Comparison of ENCODE assay signal across 29 cellular contexts in genomic region chr1:43021547-43022474, GRCh38.
DNase-seq lines count a peak whose midpoint lies in the region; ATAC-seq, FAIRE-seq and TF ChIP-seq lines count a peak whose summit lies in the region.
"Had no signal": no experiment of that assay in that cellular context is flagged by ENCODE, and none has a peak within 500 bp of the region (broad histone marks: within the 10 kb centered on the region; RNA-seq: fewer than 3 reads in every experiment).

No MANE protein-coding gene starts in this region.

- WGBS in lower leg skin, 2 donors, result 52 to 61% methylated on average over 14 of the region's 14 CpGs
- 91 to 92% methylated on average over 14 of the region's 14 CpGs for WGBS in tibial nerve, 2 donors

- peak; percentile 99 for FAIRE-seq in bronchial epithelial cell (lab: Jason Lieb, UNC)
- no peak for FAIRE-seq in urothelium cell line (lab: Jason Lieb, UNC)
- FAIRE-seq: A549, GM12892, islet of Langerhans had no signal

- peak; percentile 73 for ATAC-seq in PC-3
- no peak for ATAC-seq in activated CD8-positive, alpha-beta T cell treated with anti-CD3 and anti-CD28 coated beads, Interleukin-2, amount 10 ng/mL, durations not matched to agents 7 days and 5 days
- ATAC-seq: A549; activated CD8-positive, alpha-beta T cell treated with anti-CD3 and anti-CD28 coated beads for 36 hours; stimulated activated naive CD8-positive, alpha-beta T cell treated with anti-CD3 and anti-CD28 coated beads, Interleukin-15, amount 100 ng/mL, for 72 hours had no signal

- no peaks in the 10 kb centered on the region for H3K9me3 Mint-ChIP-seq in activated CD8-positive, alpha-beta T cell treated with anti-CD3 and anti-CD28 coated beads, Interleukin-2, amount 10 ng/mL, durations not matched to agents 7 days and 5 days (ENCODE audit: insufficient read depth)
- H3K9me3 Mint-ChIP-seq: activated CD8-positive, alpha-beta T cell treated with anti-CD3 and anti-CD28 coated beads for 36 hours; dendritic cell treated with granulocyte-macrophage colony-stimulating factor and Interleukin-4, amounts not matched to agents 40 ng/mL and 50 ng/mL, for 4 days; stimulated activated naive CD8-positive, alpha-beta T cell treated with anti-CD3 and anti-CD28 coated beads, Interleukin-15, amount 100 ng/mL, for 72 hours had no signal

- DNase-seq in Daoy (ENCODE audit: low read depth), result peak; percentile 20
- DNase-seq in PC-3, result peak; percentile 56
- DNase-seq in bronchial epithelial cell (ENCODE audit: low read depth), result peak; percentile 99
- DNase-seq in lower leg skin (ENCODE audit: low spot score in 2 of 2), result peak; percentile 87 to 95
- DNase-seq in urothelium cell line (ENCODE audit: low spot score), result no peak
- no peak for DNase-seq in tibial nerve (ENCODE audit: low spot score in 2 of 2)
- DNase-seq in effector CD8-positive, alpha-beta T cell (lab: John Stamatoyannopoulos, UW), result no peak
- no peak for DNase-seq in activated CD8-positive, alpha-beta T cell treated with anti-CD3 and anti-CD28 coated beads, Interleukin-2, amount 10 ng/mL, durations not matched to agents 7 days and 5 days
- DNase-seq: activated CD8-positive, alpha-beta T cell treated with anti-CD3 and anti-CD28 coated beads for 36 hours; activated naive CD4-positive, alpha-beta T cell treated with Interleukin-2 at 50 U/mL for 16 hours; activated T-cell treated with anti-CD3 and anti-CD28 coated beads, Interleukin-2, amount 50 U/mL, for 1 hour; amniotic stem cell; DMS79 treated with DMSO at 0.1 percent for 48 hours; foreskin fibroblast; GM23248; hypothalamus; MM.1S; NCI-H1436; NCI-H526; SHP77; stimulated activated CD4-positive, alpha-beta T cell treated with anti-CD3 and anti-CD28 coated beads, Interleukin-4, amount 100 ng/mL, for 4 hours; stimulated activated naive CD8-positive, alpha-beta T cell treated with anti-CD3 and anti-CD28 coated beads, Interleukin-15, amount 100 ng/mL, for 72 hours; SW 1271 had no signal

- no peaks in the 10 kb centered on the region for H3K36me3 Mint-ChIP-seq in activated CD8-positive, alpha-beta T cell treated with anti-CD3 and anti-CD28 coated beads, Interleukin-2, amount 10 ng/mL, durations not matched to agents 7 days and 5 days (ENCODE audit: low read depth)

- no peak overlapping the region for H3K27ac Mint-ChIP-seq in activated CD8-positive, alpha-beta T cell treated with anti-CD3 and anti-CD28 coated beads, Interleukin-2, amount 10 ng/mL, durations not matched to agents 7 days and 5 days
- H3K27ac Mint-ChIP-seq: activated CD8-positive, alpha-beta T cell treated with anti-CD3 and anti-CD28 coated beads for 36 hours; dendritic cell treated with granulocyte-macrophage colony-stimulating factor and Interleukin-4, amounts not matched to agents 40 ng/mL and 50 ng/mL, for 4 days had no signal

- CTCF ChIA-PET in PC-3 (lab: Charles Lee), result no interaction called here
- CTCF ChIA-PET in activated CD8-positive, alpha-beta T cell treated with anti-CD3 and anti-CD28 coated beads, Interleukin-2, amount 10 ng/mL, durations not matched to agents 7 days and 5 days (lab: Charles Lee), result interaction anchor here (0.8 kb wide), 1 partner anchor 52 kb away, joined by 3 read pairs; no protein-coding TSS in a partner anchor

- TF ChIP-seq POLR2A in lower leg skin (IDR thresholded peaks at IDR 0.05) (no peak), tibial nerve (IDR thresholded peaks at IDR 0.05) (no peak)

- POLR2A ChIA-PET in PC-3 (lab: Charles Lee; ENCODE audit: unreplicated experiment), result no interaction called here
- POLR2A ChIA-PET in activated CD8-positive, alpha-beta T cell treated with anti-CD3 and anti-CD28 coated beads, Interleukin-2, amount 10 ng/mL, durations not matched to agents 7 days and 5 days (lab: Charles Lee), result no interaction called here

- H4K20me1 ChIP-seq in PC-3 (ENCODE audit: low read length), result no peaks in the 10 kb centered on the region

- H3K9me3 ChIP-seq in PC-3 (ENCODE audit: low read length) (no peaks in the 10 kb centered on the region), tibial nerve (no peaks in the 10 kb centered on the region)
- H3K9me3 ChIP-seq: A549, right atrium auricular region, upper lobe of left lung had no signal

- no peaks in the 10 kb centered on the region for H3K4me1 Mint-ChIP-seq in activated CD8-positive, alpha-beta T cell treated with anti-CD3 and anti-CD28 coated beads, Interleukin-2, amount 10 ng/mL, durations not matched to agents 7 days and 5 days (ENCODE audit: low read depth)
- H3K4me1 Mint-ChIP-seq: stimulated activated naive CD8-positive, alpha-beta T cell treated with anti-CD3 and anti-CD28 coated beads, Interleukin-15, amount 100 ng/mL, for 72 hours had no signal

- H3K27ac ChIP-seq in PC-3 (ENCODE audit: low read length) (peak overlapping the region; percentile 29; the same call in 1 of the 2 replicates), tibial nerve (no peak overlapping the region)
- H3K27ac ChIP-seq: A549, GM23248, right atrium auricular region, upper lobe of left lung had no signal

- no peaks in the 10 kb centered on the region for H3F3A ChIP-seq in PC-3 (ENCODE audit: low read length, unreplicated experiment)

- H3K4me1 ChIP-seq in PC-3 (ENCODE audit: insufficient read depth, low read length) (peaks cover 13% of the 10 kb centered on the region), tibial nerve (no peaks in the 10 kb centered on the region)
- H3K4me1 ChIP-seq: A549, right atrium auricular region, upper lobe of left lung had no signal

- peak overlapping the region; percentile 48 for H3K4me2 ChIP-seq in PC-3 (ENCODE audit: low read length)
- H3K4me2 ChIP-seq: A549 had no signal

- TF ChIP-seq CTCF in PC-3 (conservative IDR thresholded peaks at IDR 0.05; ENCODE audit: low read depth, low read length), result no peak
- TF ChIP-seq CTCF in bronchial epithelial cell (IDR thresholded peaks at IDR 0.05; ENCODE audit: insufficient read depth, low read length, severe bottlenecking), result no peak
- TF ChIP-seq CTCF in lower leg skin (IDR thresholded peaks at IDR 0.05), result no peak
- no peak for TF ChIP-seq CTCF in tibial nerve (IDR thresholded peaks at IDR 0.05)

- H3K4me3 Mint-ChIP-seq in activated CD8-positive, alpha-beta T cell treated with anti-CD3 and anti-CD28 coated beads, Interleukin-2, amount 10 ng/mL, durations not matched to agents 7 days and 5 days, result no peak overlapping the region
- H3K4me3 Mint-ChIP-seq: activated CD8-positive, alpha-beta T cell treated with anti-CD3 and anti-CD28 coated beads for 36 hours; dendritic cell treated with granulocyte-macrophage colony-stimulating factor and Interleukin-4, amounts not matched to agents 40 ng/mL and 50 ng/mL, for 4 days; stimulated activated naive CD8-positive, alpha-beta T cell treated with anti-CD3 and anti-CD28 coated beads, Interleukin-15, amount 100 ng/mL, for 72 hours had no signal

- H3K9me2 ChIP-seq in PC-3 (replicated peaks; ENCODE audit: low read length), result no peaks in the 10 kb centered on the region

- H2AFZ ChIP-seq in PC-3 (ENCODE audit: low read length), result peak overlapping the region; percentile 69
- H2AFZ ChIP-seq: GM23248 had no signal

- H3K4me3 ChIP-seq in PC-3 (ENCODE audit: low read length) (no peak overlapping the region), bronchial epithelial cell (ENCODE audit: low read depth, low read length) (no peak overlapping the region), lower leg skin (ENCODE audit: low read depth, poor library complexity, severe bottlenecking) (no peak overlapping the region), tibial nerve (no peak overlapping the region)
- H3K4me3 ChIP-seq: A549, GM23248, right atrium auricular region, upper lobe of left lung had no signal

- H3K27me3 Mint-ChIP-seq in activated CD8-positive, alpha-beta T cell treated with anti-CD3 and anti-CD28 coated beads, Interleukin-2, amount 10 ng/mL, durations not matched to agents 7 days and 5 days (ENCODE audit: low read depth), result peaks cover 10% of the 10 kb centered on the region
- H3K27me3 Mint-ChIP-seq: activated CD8-positive, alpha-beta T cell treated with anti-CD3 and anti-CD28 coated beads for 36 hours; stimulated activated naive CD8-positive, alpha-beta T cell treated with anti-CD3 and anti-CD28 coated beads, Interleukin-15, amount 100 ng/mL, for 72 hours had no signal

- no peaks in the 10 kb centered on the region for H3K79me2 ChIP-seq in PC-3 (ENCODE audit: low read length)

- no peak overlapping the region for H3K9ac ChIP-seq in PC-3 (ENCODE audit: low read length)
- H3K9ac ChIP-seq: GM23248 had no signal

- TF ChIP-seq EP300 in tibial nerve (IDR thresholded peaks at IDR 0.05), result no peak

- H3K27me3 ChIP-seq in PC-3 (ENCODE audit: low read length) (no peaks in the 10 kb centered on the region), bronchial epithelial cell (ENCODE audit: control insufficient read depth, insufficient read depth, low read length) (no peaks in the 10 kb centered on the region), tibial nerve (no peaks in the 10 kb centered on the region)
- H3K27me3 ChIP-seq: right atrium auricular region, upper lobe of left lung had no signal

- no TSS peak for BruUV-seq in PC-3 (replicated peaks; lab: Mats Ljungman, UMichigan)

- intact Hi-C loops in PC-3 (cut with micrococcal nuclease), result no loop called here
- intact Hi-C loops in lower leg skin (cut with DNase I; ENCODE audit: low total_unique reads), result no loop called here

- H3K36me3 ChIP-seq in PC-3 (ENCODE audit: low read depth, low read length) (no peaks in the 10 kb centered on the region), bronchial epithelial cell (ENCODE audit: control insufficient read depth, insufficient read depth, low read length) (no peaks in the 10 kb centered on the region), tibial nerve (no peaks in the 10 kb centered on the region)
- H3K36me3 ChIP-seq: right atrium auricular region, upper lobe of left lung had no signal

Comparison
In these comparisons a context has a peak if more than half of its experiments do, and no peak if none do; other contexts are left out.
1. DNase-seq: peak in Daoy (single experiment), PC-3 (single experiment), bronchial epithelial cell (single experiment) and lower leg skin (2 of 2); none in urothelium cell line (single experiment), tibial nerve (0 of 2), effector CD8-positive, alpha-beta T cell (single experiment) and activated CD8-positive, alpha-beta T cell treated with anti-CD3 and anti-CD28 coated beads, Interleukin-2, amount 10 ng/mL, durations not matched to agents 7 days and 5 days (single experiment).